Comparison of ENCODE assay signal across 20 cellular contexts in genomic region chr5:179798771-179799643, GRCh38. TPM values are rescaled to one million over a fixed set of nuclear protein-coding genes. Genes with fewer than 3 reads are reported as not detected.
"Had no signal": no experiment of that assay in that cellular context is flagged by ENCODE, and none has a peak within 500 bp of the region (broad histone marks: within the 10 kb centered on the region; RNA-seq: fewer than 3 reads in every experiment).

No MANE protein-coding gene starts in this region.

- H3K27me3 Mint-ChIP-seq: activated B cell treated with CpG ODN at 0.5 μM for 24 hours; activated CD8-positive, alpha-beta T cell treated with anti-CD3 and anti-CD28 coated beads for 36 hours; activated T-cell treated with anti-CD3 and anti-CD28 coated beads, Interleukin-2, amount 50 U/mL, for 24 hours; dendritic cell treated with granulocyte-macrophage colony-stimulating factor and Interleukin-4, amounts not matched to agents 40 ng/mL and 50 ng/mL, for 4 days; progenitor cell of endocrine pancreas; stimulated activated naive CD8-positive, alpha-beta T cell treated with anti-CD3 and anti-CD28 coated beads, Interleukin-15, amount 100 ng/mL, for 72 hours had no signal

- H3K27ac Mint-ChIP-seq: activated B cell treated with CpG ODN at 0.5 μM for 24 hours; activated CD8-positive, alpha-beta T cell treated with anti-CD3 and anti-CD28 coated beads for 36 hours; activated naive CD4-positive, alpha-beta T cell treated with anti-CD3 and anti-CD28 coated beads for 36 hours; activated T-cell treated with anti-CD3 and anti-CD28 coated beads, Interleukin-2, amount 50 U/mL, for 24 hours; dendritic cell treated with granulocyte-macrophage colony-stimulating factor and Interleukin-4, amounts not matched to agents 40 ng/mL and 50 ng/mL, for 4 days; natural killer cell; progenitor cell of endocrine pancreas; T-helper 2 cell treated with Interferon-gamma antibody and Interleukin-4, amounts not matched to agents 5 μg/mL and 100 μg/mL, for 36 hours had no signal

- H3K9me3 ChIP-seq: ascending aorta, breast epithelium had no signal

- H3K27me3 ChIP-seq: ascending aorta, breast epithelium, hepatocyte had no signal

- H3K9me3 Mint-ChIP-seq: activated B cell treated with CpG ODN at 0.5 μM for 24 hours; activated CD8-positive, alpha-beta T cell treated with anti-CD3 and anti-CD28 coated beads for 36 hours; activated naive CD4-positive, alpha-beta T cell treated with anti-CD3 and anti-CD28 coated beads for 36 hours; activated T-cell treated with anti-CD3 and anti-CD28 coated beads, Interleukin-2, amount 50 U/mL, for 24 hours; dendritic cell treated with granulocyte-macrophage colony-stimulating factor and Interleukin-4, amounts not matched to agents 40 ng/mL and 50 ng/mL, for 4 days; natural killer cell; stimulated activated naive CD8-positive, alpha-beta T cell treated with anti-CD3 and anti-CD28 coated beads, Interleukin-15, amount 100 ng/mL, for 72 hours; T-helper 2 cell treated with Interferon-gamma antibody and Interleukin-4, amounts not matched to agents 5 μg/mL and 100 μg/mL, for 36 hours had no signal

- H3K36me3 Mint-ChIP-seq: natural killer cell had no signal

- ATAC-seq: activated CD8-positive, alpha-beta T cell treated with anti-CD3 and anti-CD28 coated beads for 36 hours; left cardiac atrium; natural killer cell; stimulated activated naive CD8-positive, alpha-beta T cell treated with anti-CD3 and anti-CD28 coated beads, Interleukin-15, amount 100 ng/mL, for 72 hours had no signal

- H3K4me3 ChIP-seq: ascending aorta, breast epithelium, hepatocyte, lung had no signal

- H3K4me3 Mint-ChIP-seq: activated B cell treated with CpG ODN at 0.5 μM for 24 hours; activated CD8-positive, alpha-beta T cell treated with anti-CD3 and anti-CD28 coated beads for 36 hours; activated naive CD4-positive, alpha-beta T cell treated with anti-CD3 and anti-CD28 coated beads for 36 hours; activated T-cell treated with anti-CD3 and anti-CD28 coated beads, Interleukin-2, amount 50 U/mL, for 24 hours; dendritic cell treated with granulocyte-macrophage colony-stimulating factor and Interleukin-4, amounts not matched to agents 40 ng/mL and 50 ng/mL, for 4 days; natural killer cell; stimulated activated naive CD8-positive, alpha-beta T cell treated with anti-CD3 and anti-CD28 coated beads, Interleukin-15, amount 100 ng/mL, for 72 hours; T-helper 2 cell treated with Interferon-gamma antibody and Interleukin-4, amounts not matched to agents 5 μg/mL and 100 μg/mL, for 36 hours had no signal

- H3K27ac ChIP-seq: ascending aorta, breast epithelium, hepatocyte had no signal

- DNase-seq: activated B cell treated with CpG ODN at 0.5 μM for 24 hours; activated CD4-positive, alpha-beta T cell treated with anti-CD3 and anti-CD28 coated beads for 4 hours; activated CD8-positive, alpha-beta T cell treated with anti-CD3 and anti-CD28 coated beads for 36 hours; activated naive CD4-positive, alpha-beta T cell treated with anti-CD3 and anti-CD28 coated beads for 36 hours; activated T-cell treated with anti-CD3 and anti-CD28 coated beads, Interleukin-2, amount 50 U/mL, for 24 hours; cerebellar nuclear complex; effector CD8-positive, alpha-beta T cell; left cardiac atrium; natural killer cell; nucleus accumbens; stimulated activated naive CD8-positive, alpha-beta T cell treated with anti-CD3 and anti-CD28 coated beads, Interleukin-15, amount 100 ng/mL, for 72 hours; SW 1271; trophoblast cell had no signal

RNA-seq across cellular contexts. Expression of gene LTC4S, which starts 5.2 kb away (rescaled TPM):
- total RNA-seq: hepatocyte had no signal
